ENCODE assay signal across 20 cellular contexts in the genomic region with DNA sequence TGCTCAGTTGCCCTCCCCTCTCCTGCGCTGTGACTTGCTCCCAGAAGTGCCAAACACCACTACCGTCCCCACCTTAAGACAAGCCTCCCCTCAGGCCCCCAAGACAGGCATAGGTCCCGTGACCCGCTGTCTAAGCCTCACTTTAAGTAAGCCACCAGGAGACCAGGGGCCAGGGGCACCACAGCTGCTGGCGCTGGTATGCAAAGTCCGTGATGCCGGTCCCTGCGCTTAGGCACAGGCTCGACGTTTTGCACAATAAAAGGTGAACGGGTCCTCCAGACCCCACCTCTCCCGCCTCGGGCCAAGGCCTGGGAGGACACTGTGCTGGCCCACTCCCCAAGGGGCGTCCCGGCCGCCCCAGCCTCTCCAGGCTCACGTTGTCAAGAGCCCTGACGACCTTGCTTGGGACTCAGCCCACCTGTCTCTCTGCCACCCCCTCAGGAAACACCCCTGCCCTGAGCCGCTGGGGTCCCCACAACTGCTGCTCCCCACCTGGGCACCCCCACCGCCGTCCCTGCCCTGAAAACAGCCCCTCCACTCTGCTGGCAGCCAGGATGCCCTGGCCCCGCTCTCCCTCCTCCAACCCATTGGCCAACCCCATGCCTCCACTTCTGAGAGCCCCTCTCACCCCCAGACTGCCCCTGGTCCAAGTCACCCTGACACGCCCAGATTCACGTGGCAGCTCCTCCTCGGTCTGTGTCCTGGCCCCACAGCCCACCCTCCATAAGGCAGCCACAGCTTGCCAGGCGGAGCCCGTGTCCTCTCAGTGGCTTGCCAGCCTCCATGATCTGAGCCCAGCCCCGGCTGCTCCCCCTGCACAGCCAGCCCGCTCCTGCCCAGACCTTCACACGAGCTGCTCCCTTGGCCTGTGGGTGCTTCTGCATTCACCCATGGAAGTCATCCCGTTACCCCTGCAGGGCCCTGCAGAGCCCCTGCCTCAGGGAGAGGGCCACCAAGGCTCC. TPM values are rescaled to one million over a fixed set of nuclear protein-coding genes. Genes with fewer than 3 reads are reported as not detected.
DNase-seq lines count a peak whose midpoint lies in the region; ATAC-seq and TF ChIP-seq lines count a peak whose summit lies in the region.
"Had no signal": no experiment of that assay in that cellular context is flagged by ENCODE, and none has a peak within 500 bp of the region (broad histone marks: within the 10 kb centered on the region; RNA-seq: fewer than 3 reads in every experiment).

No MANE protein-coding gene starts in this region.

- POLR2A ChIA-PET in WTC11 (lab: Charles Lee) = no interaction called here

- H3K4me3 Mint-ChIP-seq in WTC11 = no peak overlapping the region
- no peak overlapping the region for H3K4me3 Mint-ChIP-seq in endothelial cell (ENCODE audit: unreplicated experiment)
- H3K4me3 Mint-ChIP-seq: CD4-positive, CD25-positive, alpha-beta regulatory T cell; CD8-positive, alpha-beta memory T cell had no signal

- peak overlapping the region; percentile 32; the same call in 1 of the 2 replicates for H3K27ac Mint-ChIP-seq in WTC11
- H3K27ac Mint-ChIP-seq in endothelial cell (ENCODE audit: unreplicated experiment) = peak overlapping the region; percentile 75
- H3K27ac Mint-ChIP-seq: CD4-positive, CD25-positive, alpha-beta regulatory T cell; CD8-positive, alpha-beta memory T cell had no signal

- H3K4me1 ChIP-seq in right cardiac atrium (ENCODE audit: control insufficient read depth, insufficient read depth, low read length) (peaks cover 3% of the 10 kb centered on the region), osteoblast (ENCODE audit: insufficient read depth, low read length) (no peaks in the 10 kb centered on the region), sigmoid colon (no peaks in the 10 kb centered on the region), right lobe of liver (no peaks in the 10 kb centered on the region)
- H3K4me1 ChIP-seq: HAP-1 had no signal

- H3K4me2 ChIP-seq in osteoblast (ENCODE audit: insufficient read depth, low read length) = no peak overlapping the region

- DNase-seq in right cardiac atrium = peak in 2 of 3 donors; percentile 30 to 55
- DNase-seq in cardiac septum (ENCODE audit: low spot score) = no peak
- no peak for DNase-seq in WTC11 (ENCODE audit: low spot score)
- DNase-seq in endothelial cell (ENCODE audit: low spot score) = no peak
- DNase-seq in osteoblast (ENCODE audit: insufficient read length, low spot score, missing footprints) = peak; percentile 93
- no peak for DNase-seq in sigmoid colon
- no peak for DNase-seq in right lobe of liver
- DNase-seq: 8988T; C1 segment of cervical spinal cord; CD4-positive, CD25-positive, alpha-beta regulatory T cell; CD8-positive, alpha-beta memory T cell; COR-L47; DMS153; DMS79; GDM1; GOT3; IMR-90 had no signal

- H2AFZ ChIP-seq in osteoblast (ENCODE audit: low read length) = no peak overlapping the region

- intact Hi-C loops in right cardiac atrium (cut with DNase I) (no loop called here), cardiac septum (cut with DNase I) (no loop called here), sigmoid colon (cut with DNase I) (no loop called here), right lobe of liver (cut with DNase I) (no loop called here)

- no peaks in the 10 kb centered on the region for H3K27me3 Mint-ChIP-seq in WTC11 (ENCODE audit: low read depth)
- H3K27me3 Mint-ChIP-seq in endothelial cell (ENCODE audit: unreplicated experiment) = peaks cover 15% of the 10 kb centered on the region
- H3K27me3 Mint-ChIP-seq: CD4-positive, CD25-positive, alpha-beta regulatory T cell had no signal

- TF ChIP-seq CTCF in WTC11 (IDR thresholded peaks at IDR 0.05) = no peak
- no peak for TF ChIP-seq CTCF in endothelial cell (IDR thresholded peaks at IDR 0.05; ENCODE audit: unreplicated experiment)
- no peak for TF ChIP-seq CTCF in osteoblast (IDR thresholded peaks at IDR 0.05; ENCODE audit: extremely low read depth, low read depth, low read length)
- TF ChIP-seq CTCF in sigmoid colon (IDR thresholded peaks at IDR 0.05) = no peak
- TF ChIP-seq CTCF in right lobe of liver (IDR thresholded peaks at IDR 0.05) = no peak

- H3K4me3 ChIP-seq in right cardiac atrium (ENCODE audit: low read length) (no peak overlapping the region), osteoblast (ENCODE audit: insufficient read depth, low read length) (no peak overlapping the region), sigmoid colon (no peak overlapping the region), right lobe of liver (no peak overlapping the region)
- H3K4me3 ChIP-seq: HAP-1, K562 had no signal

- no peaks in the 10 kb centered on the region for H3K79me2 ChIP-seq in osteoblast (ENCODE audit: insufficient read depth, low read length)

- H3K27ac ChIP-seq in right cardiac atrium (ENCODE audit: low read length) (no peak overlapping the region), osteoblast (ENCODE audit: low read depth, low read length) (no peak overlapping the region), sigmoid colon (no peak overlapping the region), right lobe of liver (no peak overlapping the region)

- no peaks in the 10 kb centered on the region for H3K27me3 ChIP-seq in right cardiac atrium (ENCODE audit: control insufficient read depth, insufficient read depth)
- no peaks in the 10 kb centered on the region for H3K27me3 ChIP-seq in osteoblast (ENCODE audit: insufficient read depth, low read length)
- no peaks in the 10 kb centered on the region for H3K27me3 ChIP-seq in sigmoid colon
- H3K27me3 ChIP-seq in right lobe of liver = no peaks in the 10 kb centered on the region

- H3K9me3 Mint-ChIP-seq in WTC11 = no peaks in the 10 kb centered on the region
- no peaks in the 10 kb centered on the region for H3K9me3 Mint-ChIP-seq in endothelial cell (ENCODE audit: unreplicated experiment)
- H3K9me3 Mint-ChIP-seq: CD8-positive, alpha-beta memory T cell had no signal

- H3K36me3 Mint-ChIP-seq in WTC11 (no peaks in the 10 kb centered on the region), endothelial cell (ENCODE audit: low read depth, unreplicated experiment) (no peaks in the 10 kb centered on the region)
- H3K36me3 Mint-ChIP-seq: CD4-positive, CD25-positive, alpha-beta regulatory T cell; CD8-positive, alpha-beta memory T cell had no signal

- 81% methylated on average over 31 of the region's 31 CpGs for WGBS in right cardiac atrium
- 86 to 87% methylated on average over 31 of the region's 31 CpGs for WGBS in sigmoid colon, 2 donors
- WGBS in right lobe of liver (ENCODE audit: insufficient coverage, low coverage, low lambda C conversion rate, missing lambda C conversion rate) = 89% methylated on average over 11 of the region's 31 CpGs

- ATAC-seq in right cardiac atrium = no peak
- no peak for ATAC-seq in WTC11
- ATAC-seq in HG02588 (IDR thresholded peaks at IDR 0.05; ENCODE audit: unreplicated experiment) = no peak
- ATAC-seq in right lobe of liver = no peak
- ATAC-seq: K562 had no signal

- H3K36me3 ChIP-seq in osteoblast (ENCODE audit: insufficient read depth, low read length) = no peaks in the 10 kb centered on the region
- H3K36me3 ChIP-seq in sigmoid colon = no peaks in the 10 kb centered on the region
- H3K36me3 ChIP-seq in right lobe of liver = no peaks in the 10 kb centered on the region

- H3K4me1 Mint-ChIP-seq in WTC11 = no peaks in the 10 kb centered on the region; the same call in 1 of the 2 replicates
- peaks cover 10% of the 10 kb centered on the region for H3K4me1 Mint-ChIP-seq in endothelial cell (ENCODE audit: unreplicated experiment)
- H3K4me1 Mint-ChIP-seq: CD4-positive, CD25-positive, alpha-beta regulatory T cell; CD8-positive, alpha-beta memory T cell had no signal

- TF ChIP-seq EP300 in sigmoid colon (IDR thresholded peaks at IDR 0.05) = no peak

- H3K9me3 ChIP-seq in right cardiac atrium (ENCODE audit: control insufficient read depth, low read length) (no peaks in the 10 kb centered on the region), osteoblast (ENCODE audit: low read depth, low read length) (no peaks in the 10 kb centered on the region), sigmoid colon (no peaks in the 10 kb centered on the region), right lobe of liver (no peaks in the 10 kb centered on the region)
- H3K9me3 ChIP-seq: HAP-1 had no signal

- CTCF ChIA-PET in WTC11 (lab: Charles Lee) = interaction anchor here (1.3 to 3.9 kb wide), 3 partner anchors 12 to 70 kb away, joined by 4 to 20 read pairs (median 8); a partner anchor contains a TSS

- H4K20me1 ChIP-seq in osteoblast (ENCODE audit: insufficient read depth, low read length) = no peaks in the 10 kb centered on the region

- TF ChIP-seq POLR2A in sigmoid colon (IDR thresholded peaks at IDR 0.05) = no peak
- no peak for TF ChIP-seq POLR2A in right lobe of liver (IDR thresholded peaks at IDR 0.05)

TF ChIP-seq in WTC11, 78 proteins besides CTCF, POLR2A, EP300 and RAD21 (continues in another document):
- TF ChIP-seq ESRRA (CRISPR knock-in tag; IDR thresholded peaks at IDR 0.05; ENCODE audit: borderline replicate concordance) (no peak), TEAD4 (CRISPR knock-in tag; IDR thresholded peaks at IDR 0.05) (no peak), JUN (CRISPR knock-in tag; IDR thresholded peaks at IDR 0.05) (no peak), SP1 (CRISPR knock-in tag; conservative IDR thresholded peaks at IDR 0.05) (no peak), RELA (CRISPR knock-in tag; IDR thresholded peaks at IDR 0.05; ENCODE audit: borderline replicate concordance) (no peak)

RNA-seq across cellular contexts. Expression of a gene that starts 11.9 kb away (rescaled TPM):
- total RNA-seq in right cardiac atrium (10 to 100 TPM; 16.5 to 21.3 (median 17.4) TPM), cardiac septum (36.7 TPM), WTC11 (2021) (10.6 to 12.2 TPM (median 11.8 TPM) in 3 replicates), endothelial cell (ENCODE audit: unreplicated experiment) (280 TPM), osteoblast (1.8 and 3.3 TPM in 2 replicates), sigmoid colon (1 to 10 TPM; 1.8 to 4.2 (median 3.5) TPM), right lobe of liver (1 to 10 TPM; 1.1 to 3.5 (median 1.2) TPM)
- polyA plus RNA-seq in right cardiac atrium (17.8 TPM), sigmoid colon (10 to 100 TPM in 1 of 3 donors, 1 to 10 TPM in 1, under 1 TPM in 1; 0.60 to 12.3 (median 2.1) TPM)

RNA-seq across cellular contexts. Expression of a gene that starts 24.4 kb away (rescaled TPM):
- total RNA-seq in right cardiac atrium (10 to 100 TPM; 23.9 to 35.5 (median 32.0) TPM), cardiac septum (27.1 TPM), WTC11 (2021) (35.4 to 56.2 TPM (median 51.3 TPM) in 3 replicates), endothelial cell (ENCODE audit: unreplicated experiment) (135 TPM), osteoblast (13.6 and 15.9 TPM in 2 replicates), sigmoid colon (10 to 100 TPM in 1 of 4 donors, 1 to 10 TPM in 3; 4.1 to 10.5 (median 6.1) TPM), right lobe of liver (10 to 100 TPM in 5 of 6 experiments, 1 to 10 TPM in 1; 9.0 to 27.4 (median 11.4) TPM)
- polyA plus RNA-seq in right cardiac atrium (31.4 TPM), sigmoid colon (10 to 100 TPM; 24.3 to 47.4 (median 32.4) TPM)

Comparison
In these comparisons a context has a peak if more than half of its experiments do, and no peak if none do; other contexts are left out.
1. DNase-seq: peak in right cardiac atrium (2 of 3) and osteoblast (single experiment); none in cardiac septum (single experiment), WTC11 (single experiment), endothelial cell (single experiment), sigmoid colon (single experiment) and right lobe of liver (0 of 3).